ENCODE assay signal across 9 cellular contexts in the genomic region with DNA sequence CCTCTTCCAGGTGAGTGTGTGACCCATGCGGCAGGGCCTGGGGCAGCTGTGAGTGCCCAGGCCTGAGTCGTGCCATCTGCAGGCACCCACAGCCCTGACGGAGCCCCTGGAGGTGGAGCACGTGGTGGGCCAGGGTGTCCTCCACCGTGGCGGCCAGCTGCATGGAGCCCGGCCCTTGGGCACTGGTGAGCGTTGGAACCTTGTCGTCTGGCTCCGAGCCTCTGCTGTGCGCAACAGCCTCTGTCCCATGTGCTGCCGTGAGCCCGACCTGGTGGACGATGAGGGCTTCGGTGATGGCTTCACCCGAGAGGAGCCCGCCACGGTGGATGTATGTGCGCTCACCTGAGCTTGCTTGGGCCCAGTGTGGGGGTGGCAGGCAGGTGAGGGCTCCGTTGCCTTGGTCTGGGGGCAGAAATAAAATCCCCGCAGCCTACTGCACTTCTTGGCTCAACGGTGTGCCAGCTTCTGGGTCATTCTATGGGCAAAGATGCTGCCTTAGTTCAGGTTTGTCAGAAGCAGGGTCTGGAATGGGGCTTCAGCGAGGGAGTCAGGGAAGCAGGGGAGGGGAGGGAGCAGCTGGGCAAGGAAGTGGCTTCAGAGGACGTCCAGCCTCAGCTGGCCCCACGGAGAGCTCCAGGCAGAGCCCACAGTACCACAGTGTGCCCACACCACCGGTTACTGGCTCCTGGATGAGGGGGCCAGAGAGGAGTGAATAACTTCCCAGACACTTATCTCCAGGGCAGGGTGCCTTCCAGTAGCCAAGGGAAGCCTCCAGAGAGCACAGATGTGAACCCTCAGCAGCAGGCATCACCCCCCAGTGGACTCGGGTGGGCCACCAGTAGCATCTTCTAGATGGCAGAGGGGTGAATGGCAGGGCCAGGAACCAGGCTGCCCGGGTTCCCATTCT.
DNase-seq lines count a peak whose midpoint lies in the region; ATAC-seq and TF ChIP-seq lines count a peak whose summit lies in the region.
"Had no signal": no experiment of that assay in that cellular context is flagged by ENCODE, and none has a peak within 500 bp of the region (broad histone marks: within the 10 kb centered on the region; RNA-seq: fewer than 3 reads in every experiment).

No MANE protein-coding gene starts in this region.

- H3K36me3 Mint-ChIP-seq in nephron (ENCODE audit: low read depth), result no peaks in the 10 kb centered on the region

- TF ChIP-seq POLR2A in NB4 (IDR thresholded peaks at IDR 0.05; ENCODE audit: extremely low read depth, insufficient read length), result no peak

- no peaks in the 10 kb centered on the region for H3K27me3 ChIP-seq in duodenal mucosa (ENCODE audit: control insufficient read depth in 1 of 2, insufficient read depth in 2 of 2, low read length in 2 of 2)

- ATAC-seq in GM18861 (IDR thresholded peaks at IDR 0.05; ENCODE audit: unreplicated experiment), result no peak
- no peak for ATAC-seq in HG02840 (IDR thresholded peaks at IDR 0.05; ENCODE audit: low FRiP score, unreplicated experiment)

- H3K9me3 Mint-ChIP-seq in nephron, result no peaks in the 10 kb centered on the region

- DNase-seq in NB4 (ENCODE audit: low read depth) (no peak), 8988T (no peak), midbrain (lab: John Stamatoyannopoulos, UW) (no peak)
- DNase-seq: NCI-H2107 had no signal

- peak overlapping the region; percentile 87 for H3K4me3 ChIP-seq in NB4 (ENCODE audit: low read depth, low read length)
- H3K4me3 ChIP-seq in duodenal mucosa (ENCODE audit: low read depth in 1 of 2, low read length in 2 of 2), result peak overlapping the region; percentile 88 to 95

- no peaks in the 10 kb centered on the region for H3K27me3 Mint-ChIP-seq in nephron (ENCODE audit: low read depth)

- H3K27ac ChIP-seq in C4-2B (peak overlapping the region; percentile 86), duodenal mucosa (ENCODE audit: low read depth, low read length) (no peak overlapping the region)

- H3K4me3 Mint-ChIP-seq in nephron, result peak overlapping the region; percentile 91 to 94 (median 93)

- peaks cover 49 to 73% of the 10 kb centered on the region in 2 donors for H3K4me1 ChIP-seq in duodenal mucosa (ENCODE audit: control insufficient read depth in 1 of 2, insufficient read depth in 2 of 2, low read length in 2 of 2)

- H3K27ac Mint-ChIP-seq in nephron, result peak overlapping the region; percentile 86 to 97 (median 87)

- TF ChIP-seq CTCF in C4-2B (conservative IDR thresholded peaks at IDR 0.05) (no peak), NB4 (IDR thresholded peaks at IDR 0.05; ENCODE audit: low read depth, low read length) (no peak), nephron (IDR thresholded peaks at IDR 0.05; ENCODE audit: unreplicated experiment in 3 of 3) (no peak)

- no peaks in the 10 kb centered on the region for H3K9me3 ChIP-seq in duodenal mucosa (ENCODE audit: control insufficient read depth in 1 of 2, low read length in 2 of 2)

- peaks cover 42% of the 10 kb centered on the region for H3K4me1 Mint-ChIP-seq in nephron

- H3K9ac ChIP-seq in duodenal mucosa (ENCODE audit: low read depth in 1 of 2, low read length in 2 of 2), result peak overlapping the region; percentile 86

- H3K36me3 ChIP-seq in duodenal mucosa (ENCODE audit: control insufficient read depth in 1 of 2, insufficient read depth in 2 of 2, low read length in 2 of 2), result peaks cover 4 to 20% of the 10 kb centered on the region in 2 donors
